Comparison of ENCODE assay signal across 1 cellular context in genomic region chr1:3327936-3328590, GRCh38.
TF ChIP-seq lines count a peak whose summit lies in the region.

No MANE protein-coding gene starts in this region.

TF ChIP-seq in HepG2, 621 proteins besides CTCF, POLR2A, EP300 and RAD21 (continued from another document):
- TF ChIP-seq PATZ1 (CRISPR knock-in tag; IDR thresholded peaks at IDR 0.05) (0 out of 2 replicates have a peak, but pooled peaks have one; percentile 7), NR2C2 (CRISPR knock-in tag; IDR thresholded peaks at IDR 0.05; ENCODE audit: borderline replicate concordance) (peak; percentile 79), ZFP91 (CRISPR knock-in tag; IDR thresholded peaks at IDR 0.05; ENCODE audit: borderline replicate concordance) (peak; percentile 40; the same call in 1 of the 2 replicates), HNRNPL (IDR thresholded peaks at IDR 0.05; ENCODE audit: low read depth, low read length) (0 out of 2 replicates have a peak, but pooled peaks have one; percentile 60), SOX6 (IDR thresholded peaks at IDR 0.05) (no peak), SOX6 (CRISPR knock-in tag; IDR thresholded peaks at IDR 0.05) (0 out of 2 replicates have a peak, but pooled peaks have one; percentile 12), MYC (CRISPR knock-in tag; IDR thresholded peaks at IDR 0.05; ENCODE audit: borderline replicate concordance) (peak; percentile 14; the same call in 1 of the 2 replicates), FOXO1 (CRISPR knock-in tag; IDR thresholded peaks at IDR 0.05) (no peak), HOXA5 (CRISPR knock-in tag; IDR thresholded peaks at IDR 0.05) (no peak), HDAC2 (CRISPR knock-in tag; IDR thresholded peaks at IDR 0.05) (peak; percentile 12; the same call in 1 of the 2 replicates), HIC2 (CRISPR knock-in tag; IDR thresholded peaks at IDR 0.05; ENCODE audit: low read depth) (0 out of 2 replicates have a peak, but pooled peaks have one; percentile 34), MTERF4 (CRISPR knock-in tag; IDR thresholded peaks at IDR 0.05) (no peak), MED1 (CRISPR knock-in tag; IDR thresholded peaks at IDR 0.05) (peak; percentile 46; the same call in 1 of the 2 replicates), ZNF501 (CRISPR knock-in tag; IDR thresholded peaks at IDR 0.05) (peak; percentile 15; the same call in 1 of the 2 replicates), ZFX (CRISPR knock-in tag; IDR thresholded peaks at IDR 0.05; ENCODE audit: low read depth) (peak; percentile 54; the same call in 1 of the 2 replicates), PAXIP1 (CRISPR knock-in tag; conservative IDR thresholded peaks at IDR 0.05) (peak; percentile 55), ZNF570 (CRISPR knock-in tag; IDR thresholded peaks at IDR 0.05; ENCODE audit: borderline replicate concordance) (no peak), ZBTB33 (CRISPR knock-in tag; IDR thresholded peaks at IDR 0.05) (peak; percentile 40; the same call in 1 of the 2 replicates), ZNF891 (CRISPR knock-in tag; IDR thresholded peaks at IDR 0.05) (peak; percentile 38; the same call in 1 of the 2 replicates), SNAI1 (CRISPR knock-in tag; IDR thresholded peaks at IDR 0.05; ENCODE audit: borderline replicate concordance) (0 out of 2 replicates have a peak, but pooled peaks have one; percentile 37), HNF4A (CRISPR knock-in tag; IDR thresholded peaks at IDR 0.05) (peak; percentile 80), ZSCAN25 (CRISPR knock-in tag; IDR thresholded peaks at IDR 0.05) (0 out of 2 replicates have a peak, but pooled peaks have one; percentile 44), ZGPAT (CRISPR knock-in tag; IDR thresholded peaks at IDR 0.05) (no peak), FOXK2 (IDR thresholded peaks at IDR 0.05) (no peak), HOXA3 (CRISPR knock-in tag; IDR thresholded peaks at IDR 0.05) (peak; percentile 77), ATF3 (CRISPR knock-in tag; IDR thresholded peaks at IDR 0.05) (no peak), ZNF687 (CRISPR knock-in tag; IDR thresholded peaks at IDR 0.05) (peak; percentile 94), ZBTB7B (CRISPR knock-in tag; IDR thresholded peaks at IDR 0.05) (peak; percentile 87)
